8 cellular contexts compared by ENCODE assay signal in the genomic region with DNA sequence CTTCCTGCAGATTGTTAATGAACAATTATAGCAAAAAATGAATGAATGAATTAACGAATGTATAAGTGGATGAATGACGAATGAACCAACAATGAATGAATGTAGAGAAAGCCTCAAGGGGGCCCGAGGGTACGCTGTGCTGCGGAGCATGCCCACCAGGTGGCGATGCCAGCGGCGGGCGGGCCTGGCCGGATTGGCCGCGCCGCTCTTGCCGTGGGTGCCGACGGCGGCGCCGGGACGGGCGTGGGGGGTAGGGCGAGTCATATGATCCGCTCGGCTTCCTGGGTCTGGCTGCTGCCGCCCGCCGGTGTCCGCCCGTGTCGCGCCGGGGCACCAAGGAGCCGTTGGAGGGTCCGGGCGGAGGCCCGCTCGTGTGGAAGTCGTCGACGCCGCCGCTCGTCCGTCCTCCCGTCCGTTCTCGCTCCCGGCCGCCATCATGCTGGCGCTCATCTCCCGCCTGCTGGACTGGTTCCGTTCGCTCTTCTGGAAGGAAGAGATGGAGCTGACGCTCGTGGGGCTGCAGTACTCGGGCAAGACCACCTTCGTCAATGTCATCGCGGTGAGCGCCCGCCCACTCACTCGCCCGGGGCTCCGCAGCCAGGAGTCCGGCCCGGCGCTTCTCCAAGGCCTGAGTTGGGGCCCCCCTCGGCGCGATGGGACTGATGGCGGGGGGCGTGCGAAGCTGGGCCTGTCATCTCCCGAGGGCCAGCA. TPM values are rescaled to one million over a fixed set of nuclear protein-coding genes. Genes with fewer than 3 reads are reported as not detected.
DNase-seq lines count a peak whose midpoint lies in the region; ATAC-seq, FAIRE-seq and TF ChIP-seq lines count a peak whose summit lies in the region.

A gene (plus strand): TSS at position 263 of the 711 bp plus-strand sequence. CDS start 174 bp downstream, at position 437.

- H3K79me2 ChIP-seq in HepG2 (ENCODE audit: insufficient read depth, low read length) = peaks cover 51% of the 10 kb centered on the region

- H3K4me3 Mint-ChIP-seq in dendritic cell treated with granulocyte-macrophage colony-stimulating factor and Interleukin-4, amounts not matched to agents 40 ng/mL and 50 ng/mL, for 4 days = peak within 1 kb of the TSS; percentile 97

- H4K20me1 ChIP-seq in BLaER1 (peaks cover 51% of the 10 kb centered on the region), HepG2 (ENCODE audit: insufficient read depth, low read length) (peaks cover 4% of the 10 kb centered on the region)

- peak in 1 of 2 experiments; percentile 61; a peak in 1 of 4 replicates for TF ChIP-seq EP300 in HepG2 (IDR thresholded peaks at IDR 0.05; ENCODE audit: low read depth in 2 of 2, low read length in 2 of 2)
- TF ChIP-seq EP300 in HepG2 (CRISPR knock-in tag; IDR thresholded peaks at IDR 0.05; ENCODE audit: borderline replicate concordance) = 0 out of 2 replicates have a peak, but pooled peaks have one; percentile 23

- CTCF ChIA-PET in HepG2 (lab: Yijun Ruan, JAX; ENCODE audit: low intra/inter-chr PET ratio, low total read pairs) = no interaction called here

- TF ChIP-seq CTCF in HepG2 (CRISPR knock-in tag; IDR thresholded peaks at IDR 0.05) = peak; percentile 92

- H3K27me3 ChIP-seq in BLaER1 (no peaks in the 10 kb centered on the region), HepG2 (ENCODE audit: control insufficient read depth in 1 of 2, insufficient read depth in 2 of 2, low read length in 2 of 2) (no peaks in the 10 kb centered on the region; a peak in 1 of 5 replicates)

- in situ Hi-C loops in HepG2 (cut with HindIII; ENCODE audit: extremely low pct_ligation_motif_present, low pct_unique_long_range_greater_than_20kb) = loop anchor here (5.0 kb wide), 1 partner anchor 65 kb away; a partner anchor contains a TSS

- peak within 1 kb of the TSS; percentile 96 for H3K4me2 ChIP-seq in BLaER1
- H3K4me2 ChIP-seq in HepG2 (ENCODE audit: low read depth, low read length) = peak within 1 kb of the TSS; percentile 80

- H2AFZ ChIP-seq in HepG2 (ENCODE audit: low read length) = no peak within 1 kb of the TSS

- peak; percentile 57 for FAIRE-seq in HepG2 (lab: Jason Lieb, UNC)

- peak within 1 kb of the TSS; percentile 100 for H3K4me3 ChIP-seq in BLaER1
- H3K4me3 ChIP-seq in HepG2 (replicated peaks in 1 of 3; ENCODE audit: insufficient read depth in 1 of 3, low read depth in 2 of 3, low read length in 3 of 3) = peak within 1 kb of the TSS; percentile 85 to 92 (median 91)

- WGBS in HepG2 (ENCODE audit: low lambda C conversion rate) = 1% methylated on average over 10 of the region's 74 CpGs

- H3K27ac ChIP-seq in BLaER1 = peak within 1 kb of the TSS; percentile 90
- peak within 1 kb of the TSS; percentile 82 for H3K27ac ChIP-seq in HepG2 (ENCODE audit: extremely low read length, insufficient read depth, low read length)

- H3K36me3 Mint-ChIP-seq in dendritic cell treated with granulocyte-macrophage colony-stimulating factor and Interleukin-4, amounts not matched to agents 40 ng/mL and 50 ng/mL, for 4 days (ENCODE audit: low read depth) = peaks cover 37% of the 10 kb centered on the region

- peak; percentile 62 for TF ChIP-seq RAD21 in HepG2 (CRISPR knock-in tag; IDR thresholded peaks at IDR 0.05)

- BruUV-seq in HepG2 (replicated peaks; lab: Mats Ljungman, UMichigan) = no TSS peak

- ATAC-seq in GM19043 (IDR thresholded peaks at IDR 0.05; ENCODE audit: low read depth, unreplicated experiment) (peak; percentile 95), HG03354 (IDR thresholded peaks at IDR 0.05; ENCODE audit: poor library complexity, severe bottlenecking, unreplicated experiment) (peak; percentile 96), HepG2 (peak; percentile 96)

- DNase-seq in NCI-H69 (lab: John Stamatoyannopoulos, UW) (peak; percentile 88), HepG2 (ENCODE audit: low spot score) (peak; percentile 65)
- DNase-seq in activated CD4-positive, alpha-beta T cell treated with anti-CD3 and anti-CD28 coated beads, Interleukin-2, amount 50 U/mL, for 24 hours (ENCODE audit: low read depth in 1 of 2, low spot score in 1 of 2) = peak; percentile 87 to 88
- DNase-seq in stimulated activated CD4-positive, alpha-beta T cell treated with anti-CD3 and anti-CD28 coated beads, Interleukin-2, amount 100 ng/mL, for 48 hours = peak; percentile 93 to 96

- H3K4me1 ChIP-seq in BLaER1 = peaks cover 20% of the 10 kb centered on the region
- peaks cover 32% of the 10 kb centered on the region for H3K4me1 ChIP-seq in HepG2 (ENCODE audit: insufficient read depth, low read length)

- H3K36me3 ChIP-seq in BLaER1 = peaks cover 8% of the 10 kb centered on the region; the same call in 1 of the 2 replicates
- no peaks in the 10 kb centered on the region for H3K36me3 ChIP-seq in HepG2 (replicated peaks in 1 of 2; ENCODE audit: control insufficient read depth in 1 of 2, insufficient read depth in 2 of 2, low read length in 2 of 2)

- TF ChIP-seq POLR2A in HepG2 (IDR thresholded peaks at IDR 0.05; ENCODE audit: insufficient read depth in 1 of 2, low read depth in 2 of 2, low read length in 2 of 2) = peak; percentile 79 to 92

- no peaks in the 10 kb centered on the region for H3K9me3 ChIP-seq in BLaER1
- H3K9me3 ChIP-seq in HepG2 (ENCODE audit: low read length) = no peaks in the 10 kb centered on the region

- H3K27ac Mint-ChIP-seq in dendritic cell treated with granulocyte-macrophage colony-stimulating factor and Interleukin-4, amounts not matched to agents 40 ng/mL and 50 ng/mL, for 4 days = peak within 1 kb of the TSS; percentile 99

- H3K4me1 Mint-ChIP-seq in dendritic cell treated with granulocyte-macrophage colony-stimulating factor and Interleukin-4, amounts not matched to agents 40 ng/mL and 50 ng/mL, for 4 days (ENCODE audit: low read depth) = peaks cover 33% of the 10 kb centered on the region

- intact Hi-C loops in dendritic cell treated with granulocyte-macrophage colony-stimulating factor and Interleukin-4, amounts not matched to agents 40 ng/mL and 50 ng/mL, for 4 days (cut with micrococcal nuclease) = loop anchor here (2.0 kb wide), 2 partner anchors 17 to 65 kb away; a partner anchor contains a TSS
- intact Hi-C loops in HepG2 (cut with micrococcal nuclease; ENCODE audit: unreplicated experiment) = loop anchor here (1.0 to 5.0 kb wide), 3 partner anchors 65 to 411 kb away; a partner anchor contains a TSS

- no peaks in the 10 kb centered on the region for H3K27me3 Mint-ChIP-seq in dendritic cell treated with granulocyte-macrophage colony-stimulating factor and Interleukin-4, amounts not matched to agents 40 ng/mL and 50 ng/mL, for 4 days

- H3K9me3 Mint-ChIP-seq in dendritic cell treated with granulocyte-macrophage colony-stimulating factor and Interleukin-4, amounts not matched to agents 40 ng/mL and 50 ng/mL, for 4 days = no peaks in the 10 kb centered on the region

- POLR2A ChIA-PET in HepG2 (lab: Yijun Ruan, JAX) = interaction anchor here (1.0 to 1.5 kb wide), 4 partner anchors 9 to 67 kb away, joined by 3 to 11 read pairs (median 4); a partner anchor contains a TSS

- H3K9ac ChIP-seq in BLaER1 (peak within 1 kb of the TSS; percentile 95), HepG2 (ENCODE audit: insufficient read depth, low read depth, low read length) (peak within 1 kb of the TSS; percentile 93)

TF ChIP-seq in HepG2, 621 proteins besides CTCF, POLR2A, EP300 and RAD21 (continues in another document):
- TF ChIP-seq MIER2 (CRISPR knock-in tag; IDR thresholded peaks at IDR 0.05) (no peak), NFE2 (CRISPR knock-in tag; IDR thresholded peaks at IDR 0.05) (no peak), CCDC6 (CRISPR knock-in tag; IDR thresholded peaks at IDR 0.05) (peak; percentile 92), POLR2AphosphoS2 (IDR thresholded peaks at IDR 0.05; ENCODE audit: low read depth, low read length) (no peak), ZNF232 (CRISPR knock-in tag; IDR thresholded peaks at IDR 0.05; ENCODE audit: borderline replicate concordance) (peak; percentile 66; the same call in 1 of the 2 replicates)
- TF ChIP-seq, protein P1, sequence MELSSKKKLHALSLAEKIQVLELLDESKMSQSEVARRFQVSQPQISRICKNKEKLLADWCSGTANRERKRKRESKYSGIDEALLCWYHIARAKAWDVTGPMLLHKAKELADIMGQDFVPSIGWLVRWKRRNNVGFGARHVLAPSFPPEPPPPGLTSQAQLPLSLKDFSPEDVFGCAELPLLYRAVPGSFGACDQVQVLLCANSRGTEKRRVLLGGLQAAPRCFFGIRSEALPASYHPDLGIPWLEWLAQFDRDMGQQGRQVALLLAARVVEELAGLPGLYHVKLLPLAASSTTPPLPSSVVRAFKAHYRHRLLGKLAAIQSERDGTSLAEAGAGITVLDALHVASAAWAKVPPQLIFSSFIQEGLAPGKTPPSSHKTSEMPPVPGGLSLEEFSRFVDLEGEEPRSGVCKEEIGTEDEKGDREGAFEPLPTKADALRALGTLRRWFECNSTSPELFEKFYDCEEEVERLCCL (CRISPR knock-in tag; IDR thresholded peaks at IDR 0.05; ENCODE audit: borderline replicate concordance) = no peak

RNA-seq across cellular contexts. Expression of the gene that starts here (rescaled TPM):
- 30.4 and 33.1 TPM in 2 replicates for total RNA-seq in HepG2 (2016; rRNA removed; fragmentation: Illumina TruSeq; extraction: Trizol)
- total RNA-seq in HepG2 (2016; cell fraction: cytosol; rRNA removed; fragmentation: Illumina TruSeq; extraction: Trizol; ENCODE audit: low read depth) = 5.4 and 5.9 TPM in 2 replicates
- total RNA-seq in HepG2 (2016; cell fraction: insoluble cytoplasmic fraction; rRNA removed; fragmentation: Illumina TruSeq; extraction: Trizol) = 33.4 and 36.2 TPM in 2 replicates
- total RNA-seq in HepG2 (2016; cell fraction: membrane; rRNA removed; fragmentation: Illumina TruSeq; extraction: Trizol) = 19.9 and 20.5 TPM in 2 replicates
- 38.1 and 40.6 TPM in 2 replicates for total RNA-seq in HepG2 (2016; cell fraction: nucleus; rRNA removed; fragmentation: Illumina TruSeq; extraction: Trizol)
- polyA plus RNA-seq in HepG2 (2011; rRNA removed) = 15.6 and 23.5 TPM in 2 replicates
- polyA plus RNA-seq in HepG2 (2011; cell fraction: cytosol; rRNA removed) = 13.3 and 20.0 TPM in 2 replicates
- polyA plus RNA-seq in HepG2 (2011; cell fraction: nucleus; rRNA removed) = 14.6 and 19.7 TPM in 2 replicates
- 29.9 and 30.2 TPM in 2 replicates for polyA plus RNA-seq in HepG2 (2012)
- polyA plus RNA-seq in HepG2 (2016; cell fraction: cytosol; fragmentation: Illumina TruSeq; extraction: Trizol; ENCODE audit: low read depth) = 5.7 and 7.1 TPM in 2 replicates
- 38.6 and 42.3 TPM in 2 replicates for polyA plus RNA-seq in HepG2 (2016; cell fraction: insoluble cytoplasmic fraction; fragmentation: Illumina TruSeq; extraction: Trizol; ENCODE audit: low read depth)
- polyA plus RNA-seq in HepG2 (2016; cell fraction: membrane; fragmentation: Illumina TruSeq; extraction: Trizol; ENCODE audit: low read depth) = 14.7 TPM in 2 replicates
- polyA plus RNA-seq in HepG2 (2016; cell fraction: nucleus; fragmentation: Illumina TruSeq; extraction: Trizol; ENCODE audit: insufficient read depth, low read depth) = 55.9 and 57.1 TPM in 2 replicates
- polyA minus RNA-seq in HepG2 (2011; rRNA and poly(A)+ RNA removed; ENCODE audit: low replicate concordance) = 5.8 and 10.0 TPM in 2 replicates
- polyA minus RNA-seq in HepG2 (2011; cell fraction: cytosol; rRNA and poly(A)+ RNA removed) = 17.1 and 19.6 TPM in 2 replicates
- polyA minus RNA-seq in HepG2 (2011; cell fraction: nucleus; rRNA and poly(A)+ RNA removed) = 20.3 and 22.3 TPM in 2 replicates

Comparison
In these comparisons a context has a peak if more than half of its experiments do, and no peak if none do; other contexts are left out.
1. Peak in every context shown above with its lines: DNase-seq, ATAC-seq, H3K4me3 ChIP-seq and H3K27ac ChIP-seq.